Comparison of ENCODE assay signal across 2 cellular contexts in genomic region chr1:43199093-43199726, GRCh38.
TF ChIP-seq lines count a peak whose summit lies in the region.

No MANE protein-coding gene starts in this region.

TF ChIP-seq in endothelial cell of umbilical vein, 7 proteins besides CTCF, POLR2A, EP300 and RAD21 (continued from another document):
- TF ChIP-seq MAX (IDR thresholded peaks at IDR 0.05; ENCODE audit: insufficient read depth, insufficient read length) (no peak), MYC (IDR thresholded peaks at IDR 0.05; ENCODE audit: low read depth, low read length) (no peak), JUN (IDR thresholded peaks at IDR 0.05; ENCODE audit: borderline replicate concordance, insufficient read depth, insufficient read length, low read depth) (no peak)

TF ChIP-seq in SK-N-SH, 30 proteins besides CTCF, POLR2A, EP300 and RAD21 (continued from another document):
- TF ChIP-seq, protein P1, sequence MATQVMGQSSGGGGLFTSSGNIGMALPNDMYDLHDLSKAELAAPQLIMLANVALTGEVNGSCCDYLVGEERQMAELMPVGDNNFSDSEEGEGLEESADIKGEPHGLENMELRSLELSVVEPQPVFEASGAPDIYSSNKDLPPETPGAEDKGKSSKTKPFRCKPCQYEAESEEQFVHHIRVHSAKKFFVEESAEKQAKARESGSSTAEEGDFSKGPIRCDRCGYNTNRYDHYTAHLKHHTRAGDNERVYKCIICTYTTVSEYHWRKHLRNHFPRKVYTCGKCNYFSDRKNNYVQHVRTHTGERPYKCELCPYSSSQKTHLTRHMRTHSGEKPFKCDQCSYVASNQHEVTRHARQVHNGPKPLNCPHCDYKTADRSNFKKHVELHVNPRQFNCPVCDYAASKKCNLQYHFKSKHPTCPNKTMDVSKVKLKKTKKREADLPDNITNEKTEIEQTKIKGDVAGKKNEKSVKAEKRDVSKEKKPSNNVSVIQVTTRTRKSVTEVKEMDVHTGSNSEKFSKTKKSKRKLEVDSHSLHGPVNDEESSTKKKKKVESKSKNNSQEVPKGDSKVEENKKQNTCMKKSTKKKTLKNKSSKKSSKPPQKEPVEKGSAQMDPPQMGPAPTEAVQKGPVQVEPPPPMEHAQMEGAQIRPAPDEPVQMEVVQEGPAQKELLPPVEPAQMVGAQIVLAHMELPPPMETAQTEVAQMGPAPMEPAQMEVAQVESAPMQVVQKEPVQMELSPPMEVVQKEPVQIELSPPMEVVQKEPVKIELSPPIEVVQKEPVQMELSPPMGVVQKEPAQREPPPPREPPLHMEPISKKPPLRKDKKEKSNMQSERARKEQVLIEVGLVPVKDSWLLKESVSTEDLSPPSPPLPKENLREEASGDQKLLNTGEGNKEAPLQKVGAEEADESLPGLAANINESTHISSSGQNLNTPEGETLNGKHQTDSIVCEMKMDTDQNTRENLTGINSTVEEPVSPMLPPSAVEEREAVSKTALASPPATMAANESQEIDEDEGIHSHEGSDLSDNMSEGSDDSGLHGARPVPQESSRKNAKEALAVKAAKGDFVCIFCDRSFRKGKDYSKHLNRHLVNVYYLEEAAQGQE (IDR thresholded peaks at IDR 0.05; ENCODE audit: low read depth, low read length) = no peak
- no peak for TF ChIP-seq SMC3 (IDR thresholded peaks at IDR 0.05; ENCODE audit: low read depth, low read length)
- no peak for TF ChIP-seq ELF1 (IDR thresholded peaks at IDR 0.05)
- no peak for TF ChIP-seq TCF12 (IDR thresholded peaks at IDR 0.05)
- TF ChIP-seq POLR2AphosphoS5 (IDR thresholded peaks at IDR 0.05; ENCODE audit: low read depth, low read length) = no peak
